Comparison of ENCODE assay signal across 23 cellular contexts in the genomic region with DNA sequence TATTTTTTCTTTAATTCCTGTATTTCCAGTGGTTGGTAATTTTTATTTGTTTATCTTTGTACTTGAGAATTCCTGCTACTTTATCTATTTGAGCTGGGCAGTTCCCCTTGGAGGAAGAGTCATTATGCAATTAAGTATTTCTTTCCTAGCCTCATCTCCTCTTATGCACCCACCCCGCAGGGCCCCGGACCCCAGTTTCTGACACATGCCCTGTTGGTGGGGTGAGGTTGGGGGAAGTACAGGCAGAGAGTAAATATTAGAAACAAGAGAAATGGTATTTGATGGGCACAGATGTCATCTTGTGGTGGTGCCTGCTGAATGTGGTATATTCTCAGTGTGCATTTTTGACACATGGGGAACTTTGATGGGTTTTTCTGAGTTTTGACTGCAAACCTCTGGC.
DNase-seq lines count a peak whose midpoint lies in the region; ATAC-seq and TF ChIP-seq lines count a peak whose summit lies in the region.
"Had no signal": no experiment of that assay in that cellular context is flagged by ENCODE, and none has a peak within 500 bp of the region (broad histone marks: within the 10 kb centered on the region; RNA-seq: fewer than 3 reads in every experiment).

No MANE protein-coding gene starts in this region.

- peaks cover 12% of the 10 kb centered on the region for H3K9me3 Mint-ChIP-seq in chondrocyte (ENCODE audit: low read depth)
- H3K9me3 Mint-ChIP-seq in neural progenitor cell: no peaks in the 10 kb centered on the region
- H3K9me3 Mint-ChIP-seq in activated naive CD8-positive, alpha-beta T cell treated with anti-CD3 and anti-CD28 coated beads, Interleukin-2, amount 50 U/mL, for 24 hours: peaks cover 16% of the 10 kb centered on the region

- H3K27me3 Mint-ChIP-seq in chondrocyte (ENCODE audit: low read depth) (no peaks in the 10 kb centered on the region), neural progenitor cell (ENCODE audit: insufficient read depth, low read depth) (peaks cover 2% of the 10 kb centered on the region)
- H3K27me3 Mint-ChIP-seq in activated naive CD8-positive, alpha-beta T cell treated with anti-CD3 and anti-CD28 coated beads, Interleukin-2, amount 50 U/mL, for 24 hours: peaks cover 2% of the 10 kb centered on the region

- H3K4me1 Mint-ChIP-seq in chondrocyte (ENCODE audit: low read depth) (peaks cover 4% of the 10 kb centered on the region), neural progenitor cell (no peaks in the 10 kb centered on the region)
- H3K4me1 Mint-ChIP-seq in activated naive CD8-positive, alpha-beta T cell treated with anti-CD3 and anti-CD28 coated beads, Interleukin-2, amount 50 U/mL, for 24 hours: peaks cover 8% of the 10 kb centered on the region
- H3K4me1 Mint-ChIP-seq: CD8-positive, alpha-beta memory T cell had no signal

- no peaks in the 10 kb centered on the region for H3K79me2 ChIP-seq in neural progenitor cell (ENCODE audit: low read depth)

- no peaks in the 10 kb centered on the region for H3K36me3 Mint-ChIP-seq in chondrocyte (ENCODE audit: low read depth)
- H3K36me3 Mint-ChIP-seq in neural progenitor cell: no peaks in the 10 kb centered on the region
- H3K36me3 Mint-ChIP-seq in activated naive CD8-positive, alpha-beta T cell treated with anti-CD3 and anti-CD28 coated beads, Interleukin-2, amount 50 U/mL, for 24 hours (ENCODE audit: low read depth): no peaks in the 10 kb centered on the region
- H3K36me3 Mint-ChIP-seq: CD14-positive monocyte; CD4-positive, CD25-positive, alpha-beta regulatory T cell; CD8-positive, alpha-beta memory T cell had no signal

- H3K36me3 ChIP-seq in neural progenitor cell: no peaks in the 10 kb centered on the region
- H3K36me3 ChIP-seq: BE2C, BLaER1 had no signal

- H3K4me3 Mint-ChIP-seq in chondrocyte (ENCODE audit: unreplicated experiment): no peak overlapping the region
- H3K4me3 Mint-ChIP-seq in neural progenitor cell: no peak overlapping the region
- no peak overlapping the region for H3K4me3 Mint-ChIP-seq in activated naive CD8-positive, alpha-beta T cell treated with anti-CD3 and anti-CD28 coated beads, Interleukin-2, amount 50 U/mL, for 24 hours
- H3K4me3 Mint-ChIP-seq: CD14-positive monocyte; CD4-positive, alpha-beta memory T cell; CD4-positive, CD25-positive, alpha-beta regulatory T cell; CD8-positive, alpha-beta memory T cell had no signal

- no peak overlapping the region for H3K4me2 ChIP-seq in neural progenitor cell
- H3K4me2 ChIP-seq: BLaER1 had no signal

- H3K4me3 ChIP-seq in coronary artery (no peak overlapping the region), neural progenitor cell (no peak overlapping the region)
- H3K4me3 ChIP-seq: BLaER1, GM12878 had no signal

- no peak for TF ChIP-seq CTCF in chondrocyte (IDR thresholded peaks at IDR 0.05)
- no peak for TF ChIP-seq CTCF in coronary artery (IDR thresholded peaks at IDR 0.05)
- TF ChIP-seq CTCF in neural progenitor cell (IDR thresholded peaks at IDR 0.05): no peak

- peak overlapping the region; percentile 17 for H2AFZ ChIP-seq in neural progenitor cell (replicated peaks)

- no peak overlapping the region for H3K9ac ChIP-seq in neural progenitor cell
- H3K9ac ChIP-seq: BLaER1 had no signal

- peak overlapping the region; percentile 15 to 46 for H3K27ac ChIP-seq in coronary artery
- H3K27ac ChIP-seq in neural progenitor cell: no peak overlapping the region
- H3K27ac ChIP-seq: BLaER1 had no signal

- DNase-seq in chondrocyte (ENCODE audit: low spot score) (no peak), coronary artery (ENCODE audit: low spot score) (no peak), neural progenitor cell (ENCODE audit: low spot score) (no peak), SW480 (ENCODE audit: low spot score) (no peak)
- no peak for DNase-seq in activated naive CD8-positive, alpha-beta T cell treated with anti-CD3 and anti-CD28 coated beads, Interleukin-2, amount 50 U/mL, for 24 hours
- no peak for DNase-seq in effector CD4-positive, alpha-beta T cell
- DNase-seq: 8988T; ACHN; BE2C; C1 segment of cervical spinal cord; CD4-positive, alpha-beta memory T cell; CD4-positive, CD25-positive, alpha-beta regulatory T cell; CD8-positive, alpha-beta memory T cell; COR-L47; DMS 273 treated with DMSO at 0.1 percent for 48 hours; DMS153; DMS53; DMS79; DND-41; GDM1 had no signal

- peaks cover 9% of the 10 kb centered on the region for H3K4me1 ChIP-seq in neural progenitor cell
- H3K4me1 ChIP-seq: BE2C, BLaER1 had no signal

- H3K9me3 ChIP-seq in neural progenitor cell (ENCODE audit: low read depth): peaks cover 5% of the 10 kb centered on the region
- H3K9me3 ChIP-seq: BE2C had no signal

- H3K27me3 ChIP-seq in neural progenitor cell: no peaks in the 10 kb centered on the region
- H3K27me3 ChIP-seq: BE2C, BLaER1 had no signal

- no peak for ATAC-seq in activated naive CD8-positive, alpha-beta T cell treated with anti-CD3 and anti-CD28 coated beads, Interleukin-2, amount 50 U/mL, for 24 hours
- ATAC-seq: GM12878 had no signal

- H3K27ac Mint-ChIP-seq in chondrocyte (ENCODE audit: unreplicated experiment) (peak overlapping the region; percentile 18), neural progenitor cell (no peak overlapping the region)
- H3K27ac Mint-ChIP-seq in activated naive CD8-positive, alpha-beta T cell treated with anti-CD3 and anti-CD28 coated beads, Interleukin-2, amount 50 U/mL, for 24 hours: no peak overlapping the region
- H3K27ac Mint-ChIP-seq: CD8-positive, alpha-beta memory T cell had no signal

- no peaks in the 10 kb centered on the region for H4K20me1 ChIP-seq in neural progenitor cell (ENCODE audit: low read depth)
- H4K20me1 ChIP-seq: BLaER1 had no signal

- H3F3A ChIP-seq in neural progenitor cell (ENCODE audit: low read depth): no peaks in the 10 kb centered on the region
